ENCODE assay signal across 19 cellular contexts in the genomic region with DNA sequence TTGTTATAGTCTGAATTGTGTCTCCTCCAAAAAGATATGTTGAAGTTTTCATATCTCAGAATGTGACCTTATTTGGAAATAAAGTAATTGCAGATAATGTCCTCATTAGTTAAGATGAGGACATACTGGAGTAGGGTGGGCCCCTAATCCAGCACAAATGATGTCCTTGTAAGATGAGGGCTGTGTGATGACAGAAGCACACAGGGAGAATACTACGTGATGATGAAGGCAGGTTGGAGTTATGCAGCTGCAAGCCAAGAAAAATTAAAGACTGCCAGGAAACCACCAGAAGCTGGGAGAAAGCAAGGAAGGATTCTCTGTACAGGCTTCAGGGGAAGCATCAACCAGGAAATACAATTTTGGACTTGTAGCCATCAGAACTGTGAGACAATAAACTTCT.
"Had no signal": no experiment of that assay in that cellular context is flagged by ENCODE, and none has a peak within 500 bp of the region (broad histone marks: within the 10 kb centered on the region; RNA-seq: fewer than 3 reads in every experiment).

No MANE protein-coding gene starts in this region.

- ATAC-seq: activated CD4-positive, CD25-positive, alpha-beta regulatory T cell treated with anti-CD3 and anti-CD28 coated beads, Interleukin-2, amount 50 U/mL, for 24 hours; activated CD8-positive, alpha-beta T cell treated with anti-CD3 and anti-CD28 coated beads for 36 hours; activated T-cell treated with anti-CD3 and anti-CD28 coated beads, Interleukin-2, amount 50 U/mL, for 72 hours; PC-3 had no signal

- DNase-seq: activated CD4-positive, alpha-beta T cell treated with anti-CD3 and anti-CD28 coated beads for 4 hours; activated CD8-positive, alpha-beta memory T cell treated with anti-CD3 and anti-CD28 coated beads, Interleukin-2, amount 50 U/mL, for 4 hours; activated CD8-positive, alpha-beta T cell treated with anti-CD3 and anti-CD28 coated beads for 36 hours; activated naive CD4-positive, alpha-beta T cell treated with anti-CD3 and anti-CD28 coated beads, Interleukin-2, amount 50 U/mL, for 16 hours; activated naive CD8-positive, alpha-beta T cell treated with anti-CD3 and anti-CD28 coated beads, Interleukin-2, amount 10 ng/mL, durations not matched to agents 7 days and 5 days; activated T-cell treated with anti-CD3 and anti-CD28 coated beads, Interleukin-2, amount 50 U/mL, for 72 hours; aorta; caudate nucleus; Karpas-422; MM.1S; NCI-H1105 treated with DMSO at 0.1 percent for 48 hours; NCI-H1436 treated with DMSO at 0.1 percent for 48 hours; NCI-H187; NCI-H2081; NCI-H446; NCI-H524; PC-3; SHP77 treated with DMSO at 0.1 percent for 48 hours had no signal
